Comparison of ENCODE assay signal across 28 cellular contexts in genomic region chr6:111890981-111891380, GRCh38.
"Had no signal": no experiment of that assay in that cellular context is flagged by ENCODE, and none has a peak within 500 bp of the region (broad histone marks: within the 10 kb centered on the region; RNA-seq: fewer than 3 reads in every experiment).

No MANE protein-coding gene starts in this region.

- H3K27ac Mint-ChIP-seq: activated CD8-positive, alpha-beta T cell treated with anti-CD3 and anti-CD28 coated beads for 36 hours; activated naive CD4-positive, alpha-beta T cell treated with anti-CD3 and anti-CD28 coated beads, Interleukin-2, amount 50 U/mL, for 72 hours; activated T-helper 17 cell treated with anti-CD3 and anti-CD28 coated beads, Interleukin-2, amount 50 U/mL, for 72 hours; nephron; stimulated activated memory B cell treated with anti-CD40 and anti-IgM and Interleukin-4, amounts not matched to agents 10 μg/mL and 1 μg/mL and 100 μg/mL, for 72 hours; stimulated activated naive CD8-positive, alpha-beta T cell treated with anti-CD3 and anti-CD28 coated beads, Interleukin-15, amount 100 ng/mL, for 72 hours; T-helper 17 cell; WTC11 had no signal

- H3K27me3 Mint-ChIP-seq: activated CD8-positive, alpha-beta T cell treated with anti-CD3 and anti-CD28 coated beads for 36 hours; activated T-helper 17 cell treated with anti-CD3 and anti-CD28 coated beads, Interleukin-2, amount 50 U/mL, for 72 hours; stimulated activated memory B cell treated with anti-CD40 and anti-IgM and Interleukin-4, amounts not matched to agents 10 μg/mL and 1 μg/mL and 100 μg/mL, for 72 hours; stimulated activated naive CD8-positive, alpha-beta T cell treated with anti-CD3 and anti-CD28 coated beads, Interleukin-15, amount 100 ng/mL, for 72 hours; T-helper 17 cell had no signal

- ATAC-seq: activated CD8-positive, alpha-beta T cell treated with anti-CD3 and anti-CD28 coated beads for 36 hours; activated naive CD4-positive, alpha-beta T cell treated with anti-CD3 and anti-CD28 coated beads, Interleukin-2, amount 50 U/mL, for 72 hours; activated T-cell treated with anti-CD3 and anti-CD28 coated beads, Interleukin-2, amount 50 U/mL, for 4 hours; activated T-helper 17 cell treated with anti-CD3 and anti-CD28 coated beads, Interleukin-2, amount 50 U/mL, for 72 hours; gastrocnemius medialis; left colon; right lobe of liver; stimulated activated memory B cell treated with anti-CD40 and anti-IgM and Interleukin-4, amounts not matched to agents 10 μg/mL and 1 μg/mL and 100 μg/mL, for 72 hours; stimulated activated naive CD8-positive, alpha-beta T cell treated with anti-CD3 and anti-CD28 coated beads, Interleukin-15, amount 100 ng/mL, for 72 hours; T-helper 17 cell; WTC11 had no signal

- H3K36me3 ChIP-seq: colonic mucosa, esophagus squamous epithelium, gastrocnemius medialis, neutrophil, right lobe of liver, thyroid gland, upper lobe of left lung, vagina had no signal

- H3K4me3 Mint-ChIP-seq: activated CD8-positive, alpha-beta T cell treated with anti-CD3 and anti-CD28 coated beads for 36 hours; activated T-cell treated with anti-CD3 and anti-CD28 coated beads, Interleukin-2, amount 50 U/mL, for 4 hours; activated T-helper 17 cell treated with anti-CD3 and anti-CD28 coated beads, Interleukin-2, amount 50 U/mL, for 72 hours; nephron; stimulated activated memory B cell treated with anti-CD40 and anti-IgM and Interleukin-4, amounts not matched to agents 10 μg/mL and 1 μg/mL and 100 μg/mL, for 72 hours; stimulated activated naive CD8-positive, alpha-beta T cell treated with anti-CD3 and anti-CD28 coated beads, Interleukin-15, amount 100 ng/mL, for 72 hours; T-helper 17 cell; WTC11 had no signal

- H3K9me3 Mint-ChIP-seq: activated CD8-positive, alpha-beta T cell treated with anti-CD3 and anti-CD28 coated beads for 36 hours; nephron had no signal

- H3K4me1 ChIP-seq: colonic mucosa, gastrocnemius medialis, right lobe of liver, upper lobe of left lung, vagina had no signal

- H3K4me1 Mint-ChIP-seq: activated T-helper 17 cell treated with anti-CD3 and anti-CD28 coated beads, Interleukin-2, amount 50 U/mL, for 72 hours; stimulated activated memory B cell treated with anti-CD40 and anti-IgM and Interleukin-4, amounts not matched to agents 10 μg/mL and 1 μg/mL and 100 μg/mL, for 72 hours; stimulated activated naive CD8-positive, alpha-beta T cell treated with anti-CD3 and anti-CD28 coated beads, Interleukin-15, amount 100 ng/mL, for 72 hours had no signal

- DNase-seq: activated CD4-positive, alpha-beta T cell treated with anti-CD3 and anti-CD28 coated beads, Interleukin-2, amount 50 U/mL, for 1 hour; activated CD8-positive, alpha-beta T cell treated with anti-CD3 and anti-CD28 coated beads for 36 hours; activated gamma-delta T cell treated with Interleukin-2 at 50 U/mL for 16 hours; activated T-cell treated with anti-CD3 and anti-CD28 coated beads, Interleukin-2, amount 50 U/mL, for 4 hours; cerebellar nuclear complex; colonic mucosa; effector CD8-positive, alpha-beta T cell; esophagus squamous epithelium; gastrocnemius medialis; hippocampal formation; left colon; mammary epithelial cell; right lobe of liver; stimulated activated CD4-positive, alpha-beta T cell treated with anti-CD3 and anti-CD28 coated beads, Interleukin-4, amount 100 ng/mL, for 4 hours; stimulated activated CD8-positive, alpha-beta memory T cell treated with anti-CD3 and anti-CD28 coated beads, Interleukin-4, amount 100 ng/mL, for 48 hours; stimulated activated naive CD8-positive, alpha-beta T cell treated with anti-CD3 and anti-CD28 coated beads, Interleukin-15, amount 100 ng/mL, for 72 hours; T-helper 17 cell; thyroid gland; upper lobe of left lung had no signal

- H3K9me3 ChIP-seq: colonic mucosa, esophagus squamous epithelium, gastrocnemius medialis, neutrophil, right lobe of liver, thyroid gland, upper lobe of left lung, vagina had no signal

- H3K4me3 ChIP-seq: colonic mucosa, esophagus squamous epithelium, gastrocnemius medialis, right lobe of liver, skin epidermis, thyroid gland, upper lobe of left lung, vagina had no signal

- H3K36me3 Mint-ChIP-seq: stimulated activated memory B cell treated with anti-CD40 and anti-IgM and Interleukin-4, amounts not matched to agents 10 μg/mL and 1 μg/mL and 100 μg/mL, for 72 hours had no signal

- H3K27ac ChIP-seq: colonic mucosa, epithelial cell of prostate, esophagus squamous epithelium, gastrocnemius medialis, neutrophil, right lobe of liver, skin epidermis, thyroid gland, upper lobe of left lung, vagina had no signal

- H3K27me3 ChIP-seq: colonic mucosa, gastrocnemius medialis, right lobe of liver, thyroid gland, upper lobe of left lung, vagina had no signal
